ENCODE assay signal across 18 cellular contexts in the genomic region with DNA sequence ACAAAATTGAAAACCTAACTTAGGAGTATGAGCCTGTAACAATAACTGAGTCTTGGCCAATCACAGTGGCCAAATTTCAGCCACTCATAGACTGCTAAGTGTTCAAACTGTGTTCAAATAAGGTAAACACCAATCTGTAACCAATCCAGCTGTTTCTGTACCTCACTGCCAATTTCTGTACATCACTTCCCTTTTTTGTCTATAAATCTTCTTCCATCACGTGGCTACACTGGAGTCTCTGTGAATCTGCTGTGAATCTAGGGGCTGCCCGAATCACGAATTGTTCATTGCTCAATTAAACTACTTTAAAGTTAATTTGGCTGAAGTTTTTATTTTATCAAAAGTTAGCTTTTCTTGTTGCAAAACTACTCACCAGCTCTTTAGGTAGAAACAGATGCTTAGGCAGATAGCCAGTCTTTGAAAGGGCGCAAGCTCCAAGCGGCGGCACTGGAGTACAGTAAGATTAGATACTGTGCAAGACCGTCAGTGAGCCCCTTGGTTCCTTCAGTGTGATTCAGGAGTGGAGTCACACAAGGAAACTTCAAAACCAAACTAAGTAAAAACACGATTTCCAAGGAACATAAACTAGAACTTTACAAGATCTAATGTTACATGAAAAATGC. TPM values are rescaled to one million over a fixed set of nuclear protein-coding genes. Genes with fewer than 3 reads are reported as not detected.
"Had no signal": no experiment of that assay in that cellular context is flagged by ENCODE, and none has a peak within 500 bp of the region (broad histone marks: within the 10 kb centered on the region; RNA-seq: fewer than 3 reads in every experiment).

No MANE protein-coding gene starts in this region.

- H3K36me3 ChIP-seq: lower lobe of right lung, right lobe of liver, upper lobe of right lung had no signal

- ATAC-seq: psoas muscle; right lobe of liver; stimulated activated naive CD8-positive, alpha-beta T cell treated with anti-CD3 and anti-CD28 coated beads, Interleukin-15, Interleukin-2, amounts not matched to agents 100 U/mL and 50 U/mL, for 24 hours; upper lobe of right lung had no signal

- H3K4me2 ChIP-seq: smooth muscle cell had no signal

- H3K4me1 ChIP-seq: lower lobe of right lung, psoas muscle, right lobe of liver, upper lobe of right lung had no signal

- H3K27ac ChIP-seq: lower lobe of right lung, psoas muscle, right lobe of liver, upper lobe of right lung had no signal

- H3K27me3 ChIP-seq: right lobe of liver, upper lobe of right lung had no signal

- H3K4me3 ChIP-seq: lower lobe of right lung, psoas muscle, right lobe of liver, smooth muscle cell, upper lobe of right lung had no signal

- H3K9me3 ChIP-seq: lower lobe of right lung, psoas muscle, right lobe of liver, upper lobe of right lung had no signal

- DNase-seq: activated B cell treated with CpG ODN at 0.5 μM for 24 hours; activated CD4-positive, alpha-beta T cell treated with anti-CD3 and anti-CD28 coated beads, Interleukin-2, amount 10 ng/mL, durations not matched to agents 7 days and 5 days; activated naive CD4-positive, alpha-beta T cell; aorta; dermis blood vessel endothelial cell; foreskin melanocyte; head of caudate nucleus; lower lobe of right lung; midbrain; psoas muscle; right lobe of liver; stimulated activated CD4-positive, alpha-beta T cell treated with anti-CD3 and anti-CD28 coated beads, Interleukin-4, amount 100 ng/mL, for 4 hours; stimulated activated CD8-positive, alpha-beta memory T cell treated with anti-CD3 and anti-CD28 coated beads, Interleukin-4, amount 100 ng/mL, for 48 hours; stimulated activated naive CD8-positive, alpha-beta T cell treated with anti-CD3 and anti-CD28 coated beads, Interleukin-15, Interleukin-2, amounts not matched to agents 100 U/mL and 50 U/mL, for 24 hours; T-helper 2 cell; upper lobe of right lung had no signal

RNA-seq across cellular contexts. Expression of a gene that starts 43.2 kb away (rescaled TPM):
- total RNA-seq: activated B cell treated with CpG ODN at 0.5 μM for 24 hours; activated CD4-positive, alpha-beta T cell treated with anti-CD3 and anti-CD28 coated beads, Interleukin-2, amount 10 ng/mL, durations not matched to agents 7 days and 5 days; activated T-helper 1 cell treated with anti-CD3 and anti-CD28 coated beads, Interleukin-12 subunit alpha, Interleukin-12 subunit beta, Interleukin-2, Interleukin-4 antibody, amounts not matched to agents 30 ng/mL and 10 ng/mL and 1 ng/mL, durations not matched to agents 14 hours and 24 hours and 36 hours had no signal
